22 cellular contexts compared by ENCODE assay signal in the genomic region with DNA sequence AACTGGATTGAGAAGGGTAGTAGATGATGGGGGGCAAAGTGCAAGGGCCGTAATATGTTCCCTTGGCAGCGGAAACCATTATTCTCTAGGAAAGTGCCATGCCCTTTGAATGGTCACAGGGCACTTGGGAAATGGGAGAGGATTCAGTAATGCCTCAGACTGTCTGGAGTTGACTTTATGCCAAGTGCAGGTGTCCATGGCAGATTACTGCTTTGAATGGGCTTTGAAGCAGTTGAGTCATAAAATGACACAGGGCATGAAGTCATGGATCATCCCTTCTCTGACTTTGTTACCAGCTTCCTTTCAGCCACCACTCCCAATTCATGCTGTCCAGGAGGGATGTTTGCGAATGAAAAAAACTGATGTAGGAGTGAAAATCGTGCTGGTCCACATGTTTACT. TPM values are rescaled to one million over a fixed set of nuclear protein-coding genes. Genes with fewer than 3 reads are reported as not detected.
A peak's percentile ranks its signal among the peaks of the same experiment; 100 is the strongest.
DNase-seq lines count a peak whose midpoint lies in the region; ATAC-seq and TF ChIP-seq lines count a peak whose summit lies in the region.
"Had no signal": no experiment of that assay in that cellular context is flagged by ENCODE, and none has a peak within 500 bp of the region (broad histone marks: within the 10 kb centered on the region; RNA-seq: fewer than 3 reads in every experiment).

No MANE protein-coding gene starts in this region.

- ATAC-seq in left colon, result peak; percentile 30
- no peak for ATAC-seq in activated T-cell treated with anti-CD3 and anti-CD28 coated beads, Interleukin-2, amount 50 U/mL, for 4 hours
- ATAC-seq: Right ventricle myocardium inferior, T-cell had no signal

- no peak overlapping the region for H3K4me3 ChIP-seq in mammary epithelial cell (replicated peaks in 1 of 3; ENCODE audit: insufficient read depth in 1 of 3, low read depth in 2 of 3, low read length in 3 of 3)
- H3K4me3 ChIP-seq: HAP-1 had no signal

- H3K4me1 ChIP-seq in mammary epithelial cell (ENCODE audit: insufficient read depth, low read length), result peaks cover 14% of the 10 kb centered on the region
- H3K4me1 ChIP-seq: HAP-1 had no signal

- 93% methylated on average over 4 of the region's 4 CpGs for WGBS in mammary epithelial cell (ENCODE audit: low coverage, missing lambda C conversion rate)

- BruUV-seq in mammary epithelial cell (replicated peaks; lab: Mats Ljungman, UMichigan), result no TSS peak

- peaks cover 3% of the 10 kb centered on the region for H3K9me3 Mint-ChIP-seq in activated T-cell treated with anti-CD3 and anti-CD28 coated beads, Interleukin-2, amount 50 U/mL, for 4 hours

- H3K36me3 Mint-ChIP-seq in activated T-cell treated with anti-CD3 and anti-CD28 coated beads, Interleukin-2, amount 50 U/mL, for 4 hours (ENCODE audit: insufficient read depth), result no peaks in the 10 kb centered on the region
- H3K36me3 Mint-ChIP-seq: T-cell had no signal

- no peaks in the 10 kb centered on the region for H3K4me1 Mint-ChIP-seq in activated T-cell treated with anti-CD3 and anti-CD28 coated beads, Interleukin-2, amount 50 U/mL, for 4 hours (ENCODE audit: low read depth)
- H3K4me1 Mint-ChIP-seq: T-cell had no signal

- peaks cover 4% of the 10 kb centered on the region for H3K27me3 Mint-ChIP-seq in activated T-cell treated with anti-CD3 and anti-CD28 coated beads, Interleukin-2, amount 50 U/mL, for 4 hours (ENCODE audit: low read depth)

- TF ChIP-seq CTCF in mammary epithelial cell (conservative IDR thresholded peaks at IDR 0.05 in 1 of 2, IDR thresholded peaks at IDR 0.05 in 1 of 2; ENCODE audit: extremely low read depth in 1 of 2, insufficient read depth in 1 of 2, low read depth in 1 of 2, low read length in 2 of 2), result no peak

- no peak overlapping the region for H3K4me3 Mint-ChIP-seq in activated T-cell treated with anti-CD3 and anti-CD28 coated beads, Interleukin-2, amount 50 U/mL, for 4 hours
- H3K4me3 Mint-ChIP-seq: T-cell had no signal

- H3K27ac ChIP-seq in mammary epithelial cell (ENCODE audit: insufficient read depth, low read depth, low read length), result no peak overlapping the region
- H3K27ac ChIP-seq: HL-60 had no signal

- no peak overlapping the region for H2AFZ ChIP-seq in mammary epithelial cell (ENCODE audit: low read depth, low read length)

- dilution Hi-C loops in mammary epithelial cell (cut with HindIII; ENCODE audit: low sequenced_read_pairs), result no loop called here

- no peaks in the 10 kb centered on the region for H3K27me3 ChIP-seq in mammary epithelial cell (ENCODE audit: insufficient read depth, low read length)

- CTCF ChIA-PET in mammary epithelial cell (lab: Charles Lee; ENCODE audit: low non-redundant PET), result no interaction called here

- DNase-seq in DMS53 treated with DMSO at 0.1 percent for 48 hours (lab: John Stamatoyannopoulos, UW; ENCODE audit: unreplicated experiment), result peak; percentile 17
- peak; percentile 31 for DNase-seq in LoVo (ENCODE audit: low spot score)
- peak; percentile 31 for DNase-seq in mammary epithelial cell
- DNase-seq in left colon, result no peak
- DNase-seq in SKM-1 treated with dmso at 0.1 percent for 144 hours (lab: John Stamatoyannopoulos, UW; ENCODE audit: unreplicated experiment), result no peak
- no peak for DNase-seq in iPS-NIHi11 (ENCODE audit: low spot score)
- DNase-seq in ACHN, result no peak
- DNase-seq in activated T-cell treated with anti-CD3 and anti-CD28 coated beads, Interleukin-2, amount 50 U/mL, for 4 hours, result no peak
- DNase-seq: C1 segment of cervical spinal cord, DND-41, GDM1, Kasumi-1, NCI-H1105 treated with DMSO at 0.1 percent for 48 hours, NCI-H187 treated with DMSO at 0.1 percent for 48 hours, NCI-H226, NCI-H524, NCI-H82, T-cell had no signal

- in situ Hi-C loops in mammary epithelial cell (cut with MboI; ENCODE audit: low sequenced_read_pairs in 2 of 2) (no loop called here), ACHN (cut with HindIII; ENCODE audit: low pct_ligation_motif_present, low pct_unique_long_range_greater_than_20kb, low sequenced_read_pairs) (no loop called here)

- H3K9me3 ChIP-seq in mammary epithelial cell (replicated peaks; ENCODE audit: insufficient read depth, low read length), result no peaks in the 10 kb centered on the region
- H3K9me3 ChIP-seq: HAP-1 had no signal

- H3K9ac ChIP-seq in mammary epithelial cell (ENCODE audit: insufficient read depth, low read length), result no peak overlapping the region

- intact Hi-C loops in mammary epithelial cell (cut with micrococcal nuclease) (no loop called here), left colon (cut with DNase I, micrococcal nuclease) (no loop called here)

- no peaks in the 10 kb centered on the region for H4K20me1 ChIP-seq in mammary epithelial cell (ENCODE audit: insufficient read depth, low read length)

- no peaks in the 10 kb centered on the region for H3K79me2 ChIP-seq in mammary epithelial cell (ENCODE audit: insufficient read depth, low read length)

- H3K4me2 ChIP-seq in mammary epithelial cell (ENCODE audit: insufficient read depth, low read depth, low read length), result no peak overlapping the region

- no peaks in the 10 kb centered on the region for H3K36me3 ChIP-seq in mammary epithelial cell (ENCODE audit: insufficient read depth, low read length)
- H3K36me3 ChIP-seq: HAP-1 had no signal

RNA-seq across cellular contexts. Expression of gene AADACL2, which starts 20.1 kb away (rescaled TPM):
- total RNA-seq in mammary epithelial cell, result under 1 TPM in 1 of 2 donors, not detected in 1; under 0.01 TPM
- not detected for polyA plus RNA-seq in mammary epithelial cell
- polyA minus RNA-seq in mammary epithelial cell, result not detected
- under 1 TPM; 0.11 to 0.18 TPM for total RNA-seq in left colon
- not detected for total RNA-seq in activated T-cell treated with anti-CD3 and anti-CD28 coated beads, Interleukin-2, amount 50 U/mL, for 4 hours
- total RNA-seq: A673, Right ventricle myocardium inferior, T-cell had no signal

Comparison
In these comparisons a context has a peak if more than half of its experiments do, and no peak if none do; other contexts are left out.
1. DNase-seq: peak in DMS53 treated with DMSO at 0.1 percent for 48 hours (single experiment), LoVo (single experiment) and mammary epithelial cell (single experiment); none in left colon (0 of 2), SKM-1 treated with dmso at 0.1 percent for 144 hours (single experiment), iPS-NIHi11 (single experiment), ACHN (single experiment) and activated T-cell treated with anti-CD3 and anti-CD28 coated beads, Interleukin-2, amount 50 U/mL, for 4 hours (single experiment).